9 cellular contexts compared by ENCODE assay signal in the genomic region with DNA sequence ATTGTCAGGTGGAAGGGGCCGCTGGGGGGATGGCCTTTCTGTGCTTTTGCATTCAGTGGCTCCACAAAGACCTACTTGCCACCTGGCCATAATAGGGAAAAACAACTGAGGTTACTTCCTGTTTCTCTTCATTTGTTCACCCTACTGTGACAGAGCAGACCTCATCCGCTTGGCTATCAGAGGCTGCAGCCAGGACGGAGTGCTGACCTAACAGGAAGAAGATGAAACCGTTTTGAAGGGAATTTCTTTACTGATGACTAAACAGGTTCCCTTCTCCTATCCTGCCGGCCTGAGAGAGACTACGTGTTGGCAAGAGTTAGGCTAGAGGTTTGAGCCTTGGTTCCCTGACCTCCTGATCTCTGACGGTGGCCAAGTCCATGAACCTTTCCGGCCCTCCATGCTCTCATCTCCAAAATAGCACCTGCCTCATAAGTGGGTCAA. TPM values are rescaled to one million over a fixed set of nuclear protein-coding genes. Genes with fewer than 3 reads are reported as not detected.
DNase-seq lines count a peak whose midpoint lies in the region; ATAC-seq, FAIRE-seq and TF ChIP-seq lines count a peak whose summit lies in the region.
"Had no signal": no experiment of that assay in that cellular context is flagged by ENCODE, and none has a peak within 500 bp of the region (broad histone marks: within the 10 kb centered on the region; RNA-seq: fewer than 3 reads in every experiment).

No MANE protein-coding gene starts in this region.

- no peaks in the 10 kb centered on the region for H3K36me3 ChIP-seq in H1 (ENCODE audit: control insufficient read depth in 2 of 4, insufficient read depth in 4 of 4, low read length in 3 of 4)

- FAIRE-seq in H1 (lab: Jason Lieb, UNC) = peak; percentile 65

- no peak overlapping the region for H2BK12ac ChIP-seq in H1 (ENCODE audit: low read depth, low read length)

- no peaks in the 10 kb centered on the region for H4K20me1 ChIP-seq in H1 (replicated peaks in 1 of 2; ENCODE audit: control insufficient read depth in 1 of 2, insufficient read depth in 2 of 2, low read length in 2 of 2)

- no peaks in the 10 kb centered on the region for H3K23me2 ChIP-seq in H1 (ENCODE audit: low read depth, low read length)

- 78% methylated on average over 8 of the region's 8 CpGs; no CpG with 5 or more reads in 1 of the 2 experiments for WGBS in H1 (ENCODE audit: extremely low coverage in 1 of 2, insufficient coverage in 1 of 2, insufficient read length in 1 of 2, insufficient replicate concordance in 2 of 2, low coverage in 1 of 2, low lambda C conversion rate in 2 of 2, missing lambda C conversion rate in 1 of 2), 2 experiments

- TF ChIP-seq CTCF in GM12865 (IDR thresholded peaks at IDR 0.05; ENCODE audit: insufficient read depth, low read depth, low read length, missing control alignments) (no peak), H1 (IDR thresholded peaks at IDR 0.05; ENCODE audit: control extremely low read depth in 1 of 3, insufficient read depth in 1 of 3, low read depth in 1 of 3, low read length in 3 of 3) (no peak)

- POLR2A ChIA-PET in H1 (lab: Charles Lee; ENCODE audit: partially characterized antibody) = no interaction called here

- H2BK120ac ChIP-seq in H1 (replicated peaks; ENCODE audit: low read depth, low read length) = no peak overlapping the region

- peaks cover 0 to 3% (median 0%) of the 10 kb centered on the region in 4 experiments; a peak in 1 of 7 replicates for H3K4me1 ChIP-seq in H1 (replicated peaks in 1 of 4; ENCODE audit: control insufficient read depth in 3 of 4, insufficient read depth in 4 of 4, low read length in 3 of 4)

- no peak for TF ChIP-seq RAD21 in H1 (IDR thresholded peaks at IDR 0.05 in 1 of 2, conservative IDR thresholded peaks at IDR 0.05 in 1 of 2; ENCODE audit: low read depth in 2 of 2, low read length in 2 of 2)

- no peak overlapping the region for H3K56ac ChIP-seq in H1 (replicated peaks; ENCODE audit: insufficient read length, low read depth, low read length)

- H4K91ac ChIP-seq in H1 (replicated peaks; ENCODE audit: insufficient read length, low read length) = no peak overlapping the region

- no peak overlapping the region for H2BK20ac ChIP-seq in H1 (ENCODE audit: low read length)

- H2AK5ac ChIP-seq in H1 (ENCODE audit: low read depth, low read length) = no peak overlapping the region

- H3K4me2 ChIP-seq in H1 (ENCODE audit: insufficient read depth in 1 of 2, low read depth in 2 of 2, low read length in 2 of 2) = no peak overlapping the region

- H3K9me3 ChIP-seq in H1 (ENCODE audit: insufficient read depth in 2 of 2, low read depth in 1 of 2, low read length in 1 of 2) = no peaks in the 10 kb centered on the region

- TF ChIP-seq POLR2A in H1 (IDR thresholded peaks at IDR 0.05; ENCODE audit: control extremely low read depth in 1 of 2, low read depth in 2 of 2, low read length in 2 of 2) = no peak

- DNase-seq in GM12865 (ENCODE audit: low read depth) (peak; percentile 90), H1 (ENCODE audit: low read depth in 1 of 2, low spot score in 2 of 2) (no peak), GOT3 (lab: John Stamatoyannopoulos, UW) (no peak), nucleus accumbens (lab: John Stamatoyannopoulos, UW) (no peak), DMS 273 (lab: John Stamatoyannopoulos, UW; ENCODE audit: unreplicated experiment) (no peak), NCI-H446 (lab: John Stamatoyannopoulos, UW) (no peak)

- H3K27ac ChIP-seq in H1 (ENCODE audit: low read depth, low read length) = no peak overlapping the region

- H3K14ac ChIP-seq in H1 (ENCODE audit: insufficient read length) = no peak overlapping the region

- CTCF ChIA-PET in H1 (lab: Charles Lee; ENCODE audit: partially characterized antibody) = interaction anchor here (0.6 kb wide), 1 partner anchor 122 kb away, joined by 3 read pairs; no protein-coding TSS in a partner anchor

- H3K23ac ChIP-seq in H1 (ENCODE audit: insufficient read length) = no peak overlapping the region

- peaks cover 0 to 5% (median 0%) of the 10 kb centered on the region in 4 experiments; a peak in 3 of 7 replicates for H3K27me3 ChIP-seq in H1 (replicated peaks in 1 of 4; ENCODE audit: control insufficient read depth in 3 of 4, extremely low read depth in 1 of 4, insufficient read depth in 3 of 4, low read length in 3 of 4)

- H3K79me2 ChIP-seq in H1 (ENCODE audit: control insufficient read depth in 1 of 2, insufficient read depth in 2 of 2, low read length in 2 of 2) = no peaks in the 10 kb centered on the region

- no peak for TF ChIP-seq EP300 in H1 (IDR thresholded peaks at IDR 0.05; ENCODE audit: borderline replicate concordance in 1 of 2, low read depth in 2 of 2, low read length in 2 of 2)

- H3K79me1 ChIP-seq in H1 (ENCODE audit: low read depth, low read length) = no peaks in the 10 kb centered on the region

- no peak overlapping the region for H4K5ac ChIP-seq in H1 (ENCODE audit: insufficient read length, low read depth, low read length)

- H3K4ac ChIP-seq in H1 (replicated peaks; ENCODE audit: insufficient read length, low read depth, low read length) = no peak overlapping the region

- no peak overlapping the region for H2BK5ac ChIP-seq in H1 (ENCODE audit: low read depth, low read length)

- no peak overlapping the region for H3K9ac ChIP-seq in H1 (replicated peaks in 1 of 4; ENCODE audit: extremely low read depth in 1 of 4, low read depth in 3 of 4, low read length in 3 of 4)

- H4K8ac ChIP-seq in H1 (ENCODE audit: extremely low read depth, insufficient read depth, low read length) = no peak overlapping the region

- H3K18ac ChIP-seq in H1 (ENCODE audit: extremely low read depth, low read length) = no peak overlapping the region

- H2AFZ ChIP-seq in H1 (ENCODE audit: low read length) = peak overlapping the region; percentile 68; the same call in 1 of the 2 replicates

- H2BK15ac ChIP-seq in H1 (ENCODE audit: low read length) = no peak overlapping the region

- H3K4me3 ChIP-seq in GM12865 (ENCODE audit: low read depth, low read length) = peak overlapping the region; percentile 3; the same call in 1 of the 2 replicates
- H3K4me3 ChIP-seq in H1 (ENCODE audit: extremely low read depth in 1 of 4, insufficient read depth in 2 of 4, low read depth in 3 of 4, low read length in 4 of 4) = no peak overlapping the region

- ATAC-seq in GM21367 (IDR thresholded peaks at IDR 0.05; ENCODE audit: unreplicated experiment) (peak; percentile 94), HG03442 (IDR thresholded peaks at IDR 0.05; ENCODE audit: unreplicated experiment) (peak; percentile 94)

TF ChIP-seq in H1, 55 proteins besides CTCF, POLR2A, EP300 and RAD21:
- peak; percentile 29; the same call in 1 of the 2 replicates for TF ChIP-seq TCF12 (IDR thresholded peaks at IDR 0.05; ENCODE audit: low read depth, low read length)
- TF ChIP-seq HDAC6 (IDR thresholded peaks at IDR 0.05; ENCODE audit: low read depth, low read length) = no peak
- peak; percentile 85 for TF ChIP-seq SRF (IDR thresholded peaks at IDR 0.05; ENCODE audit: low read depth, low read length)

RNA-seq across cellular contexts. Expression of a gene that starts 21.3 kb away (rescaled TPM):
- 0.19 and 0.23 TPM in 2 replicates for total RNA-seq in H1 (2021; fragmentation: NEBNext Ultra II Directional; extraction: Animal tissue kit (Norgen Biotek cat#: 25700))
- polyA plus RNA-seq in H1 (2011; rRNA removed) = 0.08 and 0.16 TPM in 2 replicates
- 0.13 TPM for polyA plus RNA-seq in H1 (2011; cell fraction: cytosol; rRNA removed)
- polyA plus RNA-seq in H1 (2011; cell fraction: nucleus; rRNA removed) = 0.17 TPM
- 0.11 to 0.25 TPM (median 0.18 TPM) in 3 of 4 replicates, not detected in the other for polyA plus RNA-seq in H1 (2012, experiment 1 of 2)
- polyA plus RNA-seq in H1 (2012, experiment 2 of 2) = 0.12 TPM
- polyA plus RNA-seq in H1 (2013, experiment 1 of 2) = 0.18 TPM
- 0.26 TPM for polyA plus RNA-seq in H1 (2013, experiment 2 of 2)
- polyA minus RNA-seq in H1 (2011; rRNA and poly(A)+ RNA removed) = 0.09 and 0.10 TPM in 2 replicates
- 2.0 TPM for polyA minus RNA-seq in H1 (2011; cell fraction: cytosol; rRNA and poly(A)+ RNA removed)
- polyA minus RNA-seq in H1 (2011; cell fraction: nucleus; rRNA and poly(A)+ RNA removed) = 0.80 TPM
- polyA plus RNA-seq: esophagus had no signal

RNA-seq across cellular contexts. Expression of a gene that starts 55.5 kb away (rescaled TPM):
- total RNA-seq in H1 (2021; fragmentation: NEBNext Ultra II Directional; extraction: Animal tissue kit (Norgen Biotek cat#: 25700)) = 50.6 and 52.3 TPM in 2 replicates
- 67.8 and 76.1 TPM in 2 replicates for polyA plus RNA-seq in H1 (2011; rRNA removed)
- 63.0 TPM for polyA plus RNA-seq in H1 (2011; cell fraction: cytosol; rRNA removed)
- polyA plus RNA-seq in H1 (2011; cell fraction: nucleus; rRNA removed) = 23.3 TPM
- polyA plus RNA-seq in H1 (2012, experiment 1 of 2) = 41.5 to 56.7 TPM (median 45.1 TPM) in 4 replicates
- polyA plus RNA-seq in H1 (2012, experiment 2 of 2) = 31.3 TPM
- polyA plus RNA-seq in H1 (2013, experiment 1 of 2) = 81.1 TPM
- 100 TPM for polyA plus RNA-seq in H1 (2013, experiment 2 of 2)
- 27.1 and 29.1 TPM in 2 replicates for polyA minus RNA-seq in H1 (2011; rRNA and poly(A)+ RNA removed)
- polyA minus RNA-seq in H1 (2011; cell fraction: cytosol; rRNA and poly(A)+ RNA removed) = 12.5 TPM
- polyA minus RNA-seq in H1 (2011; cell fraction: nucleus; rRNA and poly(A)+ RNA removed) = 30.6 TPM
